Comparison of ENCODE assay signal across 14 cellular contexts in the genomic region with DNA sequence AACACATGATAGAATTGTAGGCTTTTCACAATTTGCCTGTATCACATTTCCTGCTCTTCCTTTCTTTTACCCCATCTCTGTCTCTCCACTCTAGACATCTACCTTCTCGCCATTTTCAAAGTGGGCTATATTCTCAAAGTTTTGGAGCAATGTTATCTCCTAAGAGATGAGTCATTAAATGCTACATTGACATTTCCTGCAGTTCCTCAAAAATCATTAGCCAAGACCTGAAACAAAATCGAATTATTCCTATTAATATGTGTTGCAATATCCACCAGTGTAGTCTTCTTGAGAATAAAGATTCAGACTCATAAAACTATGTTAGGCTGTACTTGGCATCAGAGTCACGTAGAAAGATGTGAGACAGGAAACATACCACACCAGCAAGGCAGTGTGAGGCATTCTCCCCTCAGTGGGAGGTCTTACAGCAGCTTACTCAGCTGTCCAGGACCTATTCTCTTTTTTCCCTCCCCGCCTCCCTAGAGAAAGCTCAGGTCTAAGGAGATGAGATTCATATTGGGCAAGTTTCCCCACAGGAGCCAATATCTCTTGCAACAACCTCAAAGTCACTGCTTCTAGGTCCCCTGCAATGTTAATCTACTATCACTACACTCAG. TPM values are rescaled to one million over a fixed set of nuclear protein-coding genes. Genes with fewer than 3 reads are reported as not detected.
DNase-seq lines count a peak whose midpoint lies in the region; ATAC-seq lines count a peak whose summit lies in the region.
"Had no signal": no experiment of that assay in that cellular context is flagged by ENCODE, and none has a peak within 500 bp of the region (broad histone marks: within the 10 kb centered on the region; RNA-seq: fewer than 3 reads in every experiment).

No MANE protein-coding gene starts in this region.

- H3K14ac ChIP-seq in mesenchymal stem cell (ENCODE audit: low read length in 2 of 2), result peak overlapping the region in 1 of 2 experiments; percentile 71

- 63% methylated on average over 3 of the region's 4 CpGs for WGBS in mesenchymal stem cell

- no peak overlapping the region for H2AK5ac ChIP-seq in mesenchymal stem cell (ENCODE audit: low read length, severe bottlenecking)

- H4K91ac ChIP-seq in mesenchymal stem cell (ENCODE audit: low read length), result no peak overlapping the region

- peak; percentile 29 for ATAC-seq in esophagus mucosa
- ATAC-seq: effector memory CD8-positive, alpha-beta T cell had no signal

- H3K4ac ChIP-seq in mesenchymal stem cell (ENCODE audit: low read depth in 1 of 2, low read length in 2 of 2), result no peak overlapping the region

- in situ Hi-C loops in Caki2 (cut with HindIII; ENCODE audit: low pct_unique_long_range_greater_than_20kb, low sequenced_read_pairs), result no loop called here

- H3K23ac ChIP-seq in mesenchymal stem cell (ENCODE audit: low read length in 2 of 2), result no peak overlapping the region

- H3K4me3 ChIP-seq in NT2/D1 (ENCODE audit: insufficient read length, low read depth) (no peak overlapping the region), mesenchymal stem cell (ENCODE audit: insufficient read depth in 1 of 2, low read depth in 1 of 2, low read length in 2 of 2) (no peak overlapping the region)

- H3K9me3 ChIP-seq in NT2/D1 (ENCODE audit: insufficient read depth, low read length), result no peaks in the 10 kb centered on the region
- no peaks in the 10 kb centered on the region for H3K9me3 ChIP-seq in mesenchymal stem cell (ENCODE audit: control insufficient read depth, low read length)

- H4K8ac ChIP-seq in mesenchymal stem cell (ENCODE audit: low read length), result no peak overlapping the region

- H2AFZ ChIP-seq in mesenchymal stem cell (ENCODE audit: low read depth, low read length), result no peak overlapping the region

- no peak overlapping the region for H3K9ac ChIP-seq in NT2/D1 (ENCODE audit: insufficient read length, low read depth)
- no peak overlapping the region for H3K9ac ChIP-seq in mesenchymal stem cell (ENCODE audit: low read length)

- H3K4me1 ChIP-seq in NT2/D1 (ENCODE audit: insufficient read depth, insufficient read length) (no peaks in the 10 kb centered on the region), mesenchymal stem cell (ENCODE audit: control insufficient read depth, insufficient read depth, low read depth, low read length) (peaks cover 3% of the 10 kb centered on the region)

- no peaks in the 10 kb centered on the region for H3K79me1 ChIP-seq in mesenchymal stem cell (replicated peaks; ENCODE audit: low read length, poor library complexity, severe bottlenecking)

- no peak overlapping the region for H2BK120ac ChIP-seq in mesenchymal stem cell (ENCODE audit: low read depth, low read length)

- H2BK5ac ChIP-seq in mesenchymal stem cell (ENCODE audit: low read depth, low read length, poor library complexity, severe bottlenecking), result no peak overlapping the region

- H3K27ac ChIP-seq in mesenchymal stem cell (ENCODE audit: low read length, poor library complexity, severe bottlenecking), result peak overlapping the region; percentile 54

- H2BK15ac ChIP-seq in mesenchymal stem cell (ENCODE audit: low read depth, poor library complexity, severe bottlenecking), result no peak overlapping the region

- H3K27me3 ChIP-seq in NT2/D1 (ENCODE audit: insufficient read depth, insufficient read length) (no peaks in the 10 kb centered on the region), mesenchymal stem cell (ENCODE audit: control insufficient read depth in 1 of 2, insufficient read depth in 1 of 2, low read length in 2 of 2) (no peaks in the 10 kb centered on the region)

- no peak overlapping the region for H3K18ac ChIP-seq in mesenchymal stem cell (ENCODE audit: low read depth in 1 of 2, low read length in 2 of 2)

- H3K4me2 ChIP-seq in mesenchymal stem cell (ENCODE audit: low read length, poor library complexity, severe bottlenecking), result no peak overlapping the region

- no peak overlapping the region for H2BK12ac ChIP-seq in mesenchymal stem cell (ENCODE audit: low read length in 2 of 2)

- no peaks in the 10 kb centered on the region for H3K36me3 ChIP-seq in NT2/D1 (ENCODE audit: insufficient read depth, insufficient read length, low read length)
- H3K36me3 ChIP-seq in mesenchymal stem cell (ENCODE audit: control insufficient read depth in 1 of 2, insufficient read depth in 2 of 2, low read depth in 1 of 2, low read length in 2 of 2), result peaks cover 0 to 4% of the 10 kb centered on the region in 2 experiments

- DNase-seq in Caki2 (ENCODE audit: low read depth) (peak; percentile 1), NT2/D1 (ENCODE audit: low read depth, low spot score) (peak; percentile 38), mesenchymal stem cell (peak; percentile 29), OCI-M2 (lab: John Stamatoyannopoulos, UW; ENCODE audit: unreplicated experiment) (no peak), SW480 (ENCODE audit: low spot score) (no peak), NCI-H187 (lab: John Stamatoyannopoulos, UW) (no peak)
- DNase-seq in stimulated activated CD4-positive, alpha-beta T cell treated with anti-CD3 and anti-CD28 coated beads, Interleukin-4, amount 100 ng/mL, for 1 hour, result no peak
- DNase-seq: activated CD4-positive, CD25-positive, alpha-beta regulatory T cell treated with anti-CD3 and anti-CD28 coated beads, Interleukin-2, amount 50 U/mL, for 72 hours; activated effector memory CD4-positive, alpha-beta T cell treated with anti-CD3 and anti-CD28 coated beads, Interleukin-2, amount 50 U/mL, for 16 hours; effector memory CD8-positive, alpha-beta T cell; mammary epithelial cell; NCI-H1105 treated with DMSO at 0.1 percent for 48 hours; retina had no signal

RNA-seq across cellular contexts. Expression of gene FRRS1, which starts 38.8 kb away (rescaled TPM):
- 7.2 and 7.9 TPM in 2 replicates for total RNA-seq in Caki2 (2014; rRNA removed; shearing (Covaris generic); ENCODE audit: low replicate concordance)
- total RNA-seq in esophagus mucosa, result 30.7 TPM
- polyA plus RNA-seq in mesenchymal stem cell (2013, experiment 1 of 2), result 6.5 TPM
- 6.6 TPM for polyA plus RNA-seq in mesenchymal stem cell (2013, experiment 2 of 2)

Comparison
In these comparisons a context has a peak if more than half of its experiments do, and no peak if none do; other contexts are left out.
1. DNase-seq: peak in Caki2 (single experiment), NT2/D1 (single experiment) and mesenchymal stem cell (single experiment); none in OCI-M2 (single experiment), SW480 (single experiment), stimulated activated CD4-positive, alpha-beta T cell treated with anti-CD3 and anti-CD28 coated beads, Interleukin-4, amount 100 ng/mL, for 1 hour (single experiment) and NCI-H187 (0 of 2).